1 cellular context compared by ENCODE assay signal in the genomic region with DNA sequence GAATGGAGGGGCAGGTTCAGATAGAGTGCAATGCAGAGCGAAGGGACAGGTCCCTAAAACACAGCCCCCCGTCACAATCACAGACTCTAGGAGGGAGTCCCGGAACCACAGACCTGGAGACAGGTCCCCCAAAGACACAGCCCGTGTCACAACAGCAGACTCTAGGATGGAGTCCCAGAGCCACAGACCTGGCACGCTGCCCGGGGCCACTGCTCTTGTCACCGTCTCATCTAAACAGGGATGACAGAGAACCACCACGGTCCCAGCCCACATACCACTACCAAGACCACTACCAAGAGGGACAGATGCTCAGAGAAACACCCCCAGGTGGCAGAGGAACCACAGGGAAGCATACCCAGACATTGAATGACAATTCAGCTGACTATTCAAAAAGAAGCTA.
TF ChIP-seq lines count a peak whose summit lies in the region.

No MANE protein-coding gene starts in this region.

TF ChIP-seq in SK-N-SH, 30 proteins besides CTCF, POLR2A, EP300 and RAD21 (continued from another document):
- TF ChIP-seq, protein P1, sequence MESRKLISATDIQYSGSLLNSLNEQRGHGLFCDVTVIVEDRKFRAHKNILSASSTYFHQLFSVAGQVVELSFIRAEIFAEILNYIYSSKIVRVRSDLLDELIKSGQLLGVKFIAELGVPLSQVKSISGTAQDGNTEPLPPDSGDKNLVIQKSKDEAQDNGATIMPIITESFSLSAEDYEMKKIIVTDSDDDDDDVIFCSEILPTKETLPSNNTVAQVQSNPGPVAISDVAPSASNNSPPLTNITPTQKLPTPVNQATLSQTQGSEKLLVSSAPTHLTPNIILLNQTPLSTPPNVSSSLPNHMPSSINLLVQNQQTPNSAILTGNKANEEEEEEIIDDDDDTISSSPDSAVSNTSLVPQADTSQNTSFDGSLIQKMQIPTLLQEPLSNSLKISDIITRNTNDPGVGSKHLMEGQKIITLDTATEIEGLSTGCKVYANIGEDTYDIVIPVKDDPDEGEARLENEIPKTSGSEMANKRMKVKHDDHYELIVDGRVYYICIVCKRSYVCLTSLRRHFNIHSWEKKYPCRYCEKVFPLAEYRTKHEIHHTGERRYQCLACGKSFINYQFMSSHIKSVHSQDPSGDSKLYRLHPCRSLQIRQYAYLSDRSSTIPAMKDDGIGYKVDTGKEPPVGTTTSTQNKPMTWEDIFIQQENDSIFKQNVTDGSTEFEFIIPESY (IDR thresholded peaks at IDR 0.05; ENCODE audit: borderline replicate concordance, low read depth): no peak
- TF ChIP-seq MEF2A (IDR thresholded peaks at IDR 0.05; ENCODE audit: borderline replicate concordance, low read depth) (no peak), MXI1 (IDR thresholded peaks at IDR 0.05; ENCODE audit: low read depth, low read length) (no peak), YY1 (IDR thresholded peaks at IDR 0.05; ENCODE audit: low read depth) (no peak), FOXJ3 (CRISPR knock-in tag; IDR thresholded peaks at IDR 0.05) (no peak), RCOR1 (IDR thresholded peaks at IDR 0.05; ENCODE audit: low read length) (no peak), TAF1 (IDR thresholded peaks at IDR 0.05; ENCODE audit: borderline replicate concordance, low read depth, low read length) (no peak), CHD2 (IDR thresholded peaks at IDR 0.05; ENCODE audit: low read length, partially characterized antibody) (no peak), JUND (IDR thresholded peaks at IDR 0.05) (no peak), GABPA (IDR thresholded peaks at IDR 0.05; ENCODE audit: low read depth) (no peak), TEAD4 (IDR thresholded peaks at IDR 0.05; ENCODE audit: borderline replicate concordance, insufficient read depth) (no peak), ELF1 (IDR thresholded peaks at IDR 0.05) (no peak), NRF1 (IDR thresholded peaks at IDR 0.05; ENCODE audit: low read depth, low read length) (no peak)
- TF ChIP-seq, protein P2, sequence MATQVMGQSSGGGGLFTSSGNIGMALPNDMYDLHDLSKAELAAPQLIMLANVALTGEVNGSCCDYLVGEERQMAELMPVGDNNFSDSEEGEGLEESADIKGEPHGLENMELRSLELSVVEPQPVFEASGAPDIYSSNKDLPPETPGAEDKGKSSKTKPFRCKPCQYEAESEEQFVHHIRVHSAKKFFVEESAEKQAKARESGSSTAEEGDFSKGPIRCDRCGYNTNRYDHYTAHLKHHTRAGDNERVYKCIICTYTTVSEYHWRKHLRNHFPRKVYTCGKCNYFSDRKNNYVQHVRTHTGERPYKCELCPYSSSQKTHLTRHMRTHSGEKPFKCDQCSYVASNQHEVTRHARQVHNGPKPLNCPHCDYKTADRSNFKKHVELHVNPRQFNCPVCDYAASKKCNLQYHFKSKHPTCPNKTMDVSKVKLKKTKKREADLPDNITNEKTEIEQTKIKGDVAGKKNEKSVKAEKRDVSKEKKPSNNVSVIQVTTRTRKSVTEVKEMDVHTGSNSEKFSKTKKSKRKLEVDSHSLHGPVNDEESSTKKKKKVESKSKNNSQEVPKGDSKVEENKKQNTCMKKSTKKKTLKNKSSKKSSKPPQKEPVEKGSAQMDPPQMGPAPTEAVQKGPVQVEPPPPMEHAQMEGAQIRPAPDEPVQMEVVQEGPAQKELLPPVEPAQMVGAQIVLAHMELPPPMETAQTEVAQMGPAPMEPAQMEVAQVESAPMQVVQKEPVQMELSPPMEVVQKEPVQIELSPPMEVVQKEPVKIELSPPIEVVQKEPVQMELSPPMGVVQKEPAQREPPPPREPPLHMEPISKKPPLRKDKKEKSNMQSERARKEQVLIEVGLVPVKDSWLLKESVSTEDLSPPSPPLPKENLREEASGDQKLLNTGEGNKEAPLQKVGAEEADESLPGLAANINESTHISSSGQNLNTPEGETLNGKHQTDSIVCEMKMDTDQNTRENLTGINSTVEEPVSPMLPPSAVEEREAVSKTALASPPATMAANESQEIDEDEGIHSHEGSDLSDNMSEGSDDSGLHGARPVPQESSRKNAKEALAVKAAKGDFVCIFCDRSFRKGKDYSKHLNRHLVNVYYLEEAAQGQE (IDR thresholded peaks at IDR 0.05; ENCODE audit: low read depth, low read length): no peak
- TF ChIP-seq, protein P3, sequence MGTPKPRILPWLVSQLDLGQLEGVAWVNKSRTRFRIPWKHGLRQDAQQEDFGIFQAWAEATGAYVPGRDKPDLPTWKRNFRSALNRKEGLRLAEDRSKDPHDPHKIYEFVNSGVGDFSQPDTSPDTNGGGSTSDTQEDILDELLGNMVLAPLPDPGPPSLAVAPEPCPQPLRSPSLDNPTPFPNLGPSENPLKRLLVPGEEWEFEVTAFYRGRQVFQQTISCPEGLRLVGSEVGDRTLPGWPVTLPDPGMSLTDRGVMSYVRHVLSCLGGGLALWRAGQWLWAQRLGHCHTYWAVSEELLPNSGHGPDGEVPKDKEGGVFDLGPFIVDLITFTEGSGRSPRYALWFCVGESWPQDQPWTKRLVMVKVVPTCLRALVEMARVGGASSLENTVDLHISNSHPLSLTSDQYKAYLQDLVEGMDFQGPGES (IDR thresholded peaks at IDR 0.05; ENCODE audit: low read depth, low read length): no peak
- TF ChIP-seq, protein P4, sequence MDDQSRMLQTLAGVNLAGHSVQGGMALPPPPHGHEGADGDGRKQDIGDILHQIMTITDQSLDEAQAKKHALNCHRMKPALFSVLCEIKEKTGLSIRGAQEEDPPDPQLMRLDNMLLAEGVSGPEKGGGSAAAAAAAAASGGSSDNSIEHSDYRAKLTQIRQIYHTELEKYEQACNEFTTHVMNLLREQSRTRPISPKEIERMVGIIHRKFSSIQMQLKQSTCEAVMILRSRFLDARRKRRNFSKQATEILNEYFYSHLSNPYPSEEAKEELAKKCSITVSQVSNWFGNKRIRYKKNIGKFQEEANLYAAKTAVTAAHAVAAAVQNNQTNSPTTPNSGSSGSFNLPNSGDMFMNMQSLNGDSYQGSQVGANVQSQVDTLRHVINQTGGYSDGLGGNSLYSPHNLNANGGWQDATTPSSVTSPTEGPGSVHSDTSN (IDR thresholded peaks at IDR 0.05): no peak
- TF ChIP-seq, protein P5, sequence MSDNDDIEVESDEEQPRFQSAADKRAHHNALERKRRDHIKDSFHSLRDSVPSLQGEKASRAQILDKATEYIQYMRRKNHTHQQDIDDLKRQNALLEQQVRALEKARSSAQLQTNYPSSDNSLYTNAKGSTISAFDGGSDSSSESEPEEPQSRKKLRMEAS (IDR thresholded peaks at IDR 0.05; ENCODE audit: low read depth): no peak
